ENCODE assay signal across 8 cellular contexts in genomic region chr3:120418866-120419490, GRCh38. TPM values are rescaled to one million over a fixed set of nuclear protein-coding genes. Genes with fewer than 3 reads are reported as not detected.
DNase-seq lines count a peak whose midpoint lies in the region; ATAC-seq, FAIRE-seq and TF ChIP-seq lines count a peak whose summit lies in the region.

No MANE protein-coding gene starts in this region.

- no peaks in the 10 kb centered on the region; the same call in 1 of the 2 replicates for H3K4me1 ChIP-seq in GM12878 (ENCODE audit: control insufficient read depth, insufficient read depth, low read length)

- FAIRE-seq in GM12878 (lab: Jason Lieb, UNC): peak; percentile 92

- SMC1A ChIA-PET in GM12878 (lab: Charles Lee; ENCODE audit: uncharacterized antibody, unreplicated experiment): interaction anchor here (1.9 to 4.6 kb wide), 11 partner anchors 13 to 526 kb away, joined by 5 to 90 read pairs (median 13); no protein-coding TSS in a partner anchor

- H4K20me1 ChIP-seq in GM12878 (ENCODE audit: control insufficient read depth, insufficient read depth): no peaks in the 10 kb centered on the region

- no peak for TF ChIP-seq EP300 in GM12878 (IDR thresholded peaks at IDR 0.05; ENCODE audit: borderline replicate concordance in 1 of 2, control insufficient read depth in 1 of 2, low read depth in 2 of 2, low read length in 2 of 2)

- WGBS in GM12878 (ENCODE audit: insufficient coverage, insufficient replicate concordance, low lambda C conversion rate, missing lambda C conversion rate): under 1% methylated on average over 6 of the region's 6 CpGs

- CTCF ChIA-PET in GM12878 (lab: Yijun Ruan, JAX): interaction anchor here (1.0 to 8.2 kb wide), 10 partner anchors 9 to 526 kb away, joined by 3 to 210 read pairs (median 22); partner anchors contain the start of gene NDUFB4

- no peaks in the 10 kb centered on the region for H3K9me3 ChIP-seq in GM12878 (replicated peaks; ENCODE audit: control insufficient read depth, insufficient read depth, low read length)

- H3K27me3 ChIP-seq in GM12878 (replicated peaks in 1 of 2; ENCODE audit: control insufficient read depth in 2 of 2, insufficient read depth in 2 of 2, low read length in 1 of 2): peaks cover 0 to 5% of the 10 kb centered on the region in 2 experiments; a peak in 2 of 4 replicates

- intact Hi-C loops in GM12878 (cut with micrococcal nuclease; ENCODE audit: unreplicated experiment): loop anchor here (1.0 to 5.0 kb wide), 4 partner anchors 88 to 527 kb away; no protein-coding TSS in a partner anchor

- in situ Hi-C loops in GM12878 (cut with MboI): loop anchor here (10.0 kb wide), 1 partner anchor 524 kb away; no protein-coding TSS in a partner anchor

- no peak overlapping the region for H3K4me3 ChIP-seq in GM12878

- peak; percentile 81 for TF ChIP-seq RAD21 in GM12878 (IDR thresholded peaks at IDR 0.05; ENCODE audit: insufficient read depth, low read depth, low read length)

- POLR2A ChIA-PET in GM12878 (lab: Charles Lee): no interaction called here

- DNase-seq in DMS153 treated with DMSO at 0.1 percent for 48 hours (lab: John Stamatoyannopoulos, UW; ENCODE audit: unreplicated experiment): peak; percentile 61
- peak; percentile 63 for DNase-seq in NCI-H69 (lab: John Stamatoyannopoulos, UW)
- DNase-seq in GM12878 (ENCODE audit: low read depth, low spot score): no peak
- DNase-seq in iPS-NIHi11 (ENCODE audit: low spot score): peak; percentile 64
- peak; percentile 18 for DNase-seq in stimulated activated naive CD8-positive, alpha-beta T cell treated with anti-CD3 and anti-CD28 coated beads, Interleukin-15, Interleukin-2, amounts not matched to agents 100 U/mL and 50 U/mL, for 24 hours

- RAD21 ChIA-PET in GM12878 (lab: Charles Lee; ENCODE audit: unreplicated experiment): interaction anchor here (0.7 to 5.8 kb wide), 11 partner anchors 10 to 525 kb away, joined by 3 to 82 read pairs (median 6); partner anchors contain the start of gene LRRC58

- no peak overlapping the region; the same call in 1 of the 2 replicates for H2AFZ ChIP-seq in GM12878 (ENCODE audit: control insufficient read depth, low read depth, low read length)

- no peak overlapping the region for H3K9ac ChIP-seq in GM12878 (ENCODE audit: control insufficient read depth, insufficient read depth, low read length)

- no peaks in the 10 kb centered on the region for H3K36me3 ChIP-seq in GM12878 (ENCODE audit: control insufficient read depth in 2 of 2, insufficient read depth in 2 of 2, low read length in 1 of 2)

- TF ChIP-seq CTCF in GM12878 (IDR thresholded peaks at IDR 0.05 in 2 of 3, conservative IDR thresholded peaks at IDR 0.05 in 1 of 3; ENCODE audit: control insufficient read depth in 2 of 3, extremely low read depth in 1 of 3, insufficient read depth in 1 of 3, low read depth in 3 of 3, low read length in 3 of 3): peak; percentile 65 to 80 (median 72); a peak in 5 of 6 replicates

- no peak overlapping the region for H3K27ac ChIP-seq in GM12878 (ENCODE audit: control insufficient read depth, insufficient read depth)

- BruUV-seq in GM12878 (replicated peaks; lab: Mats Ljungman, UMichigan): no TSS peak

- no peak overlapping the region for H3K4me2 ChIP-seq in GM12878 (ENCODE audit: control insufficient read depth, insufficient read depth)

- ATAC-seq in GM19372 (IDR thresholded peaks at IDR 0.05; ENCODE audit: low read depth, unreplicated experiment) (peak; percentile 56), HG03565 (IDR thresholded peaks at IDR 0.05; ENCODE audit: unreplicated experiment) (peak; percentile 42), GM12878 (peak; percentile 79), GM19467 (IDR thresholded peaks at IDR 0.05; ENCODE audit: unreplicated experiment) (no peak)
- ATAC-seq in stimulated activated naive CD8-positive, alpha-beta T cell treated with anti-CD3 and anti-CD28 coated beads, Interleukin-15, Interleukin-2, amounts not matched to agents 100 U/mL and 50 U/mL, for 24 hours: peak; percentile 45

- no peaks in the 10 kb centered on the region for H3K79me2 ChIP-seq in GM12878 (ENCODE audit: control insufficient read depth, insufficient read depth, low read length)

- no peak for TF ChIP-seq POLR2A in GM12878 (IDR thresholded peaks at IDR 0.05; ENCODE audit: low read depth, low read length)

TF ChIP-seq in GM12878, 131 proteins besides CTCF, POLR2A, EP300 and RAD21:
- no peak for TF ChIP-seq ZNF207 (IDR thresholded peaks at IDR 0.05; ENCODE audit: borderline replicate concordance)
- TF ChIP-seq SMC3 (IDR thresholded peaks at IDR 0.05; ENCODE audit: borderline replicate concordance, low read length): peak; percentile 38; the same call in 1 of the 2 replicates

RNA-seq across cellular contexts. Expression of gene FSTL1, which starts 31.8 kb away (rescaled TPM):
- total RNA-seq in GM12878 (2013; cell fraction: nucleolus; rRNA removed): 0.15 and 0.24 TPM in 2 replicates
- total RNA-seq in GM12878 (2014; rRNA removed) (0.06 and 0.27 TPM in 2 replicates), GM12878 (2014; rRNA removed; fragmentation: Illumina TruSeq; extraction: Trizol) (not detected in 2 replicates), GM12878 (2021) (1.0 and 1.7 TPM in 2 replicates)
- 0.12 TPM for polyA plus RNA-seq in GM12878 (2011; ENCODE audit: low read depth)
- polyA plus RNA-seq in GM12878 (2011; rRNA removed) (0.18 and 0.35 TPM in 2 replicates), GM12878 (2014; fragmentation: Illumina TruSeq; extraction: Trizol) (0.19 TPM in 1 of 2 replicates, not detected in the other), GM12878 (2014; fragmentation: Nextera tagmentation; extraction: Ambion mirVana) (not detected), GM12878 (2014; rRNA removed) (not detected in 2 replicates), GM12878 (2016; fragmentation: Nextera tagmentation; extraction: Ambion mirVana) (under 1 TPM; 0.44 TPM)
- polyA plus RNA-seq in GM12878 (2011; cell fraction: cytosol; rRNA removed): 0.04 and 0.07 TPM in 2 replicates
- 0.15 and 0.43 TPM in 2 replicates for polyA plus RNA-seq in GM12878 (2011; cell fraction: nucleus; rRNA removed)
- 0.07 and 0.10 TPM in 2 replicates for polyA plus RNA-seq in GM12878 (2012)
- 0.29 and 0.31 TPM in 2 replicates for polyA minus RNA-seq in GM12878 (2011; rRNA and poly(A)+ RNA removed)
- not detected in 2 replicates for polyA minus RNA-seq in GM12878 (2011; cell fraction: cytosol; rRNA and poly(A)+ RNA removed)
- 0.48 TPM in 1 of 2 replicates, not detected in the other for polyA minus RNA-seq in GM12878 (2011; cell fraction: nucleus; rRNA and poly(A)+ RNA removed)
